ENCODE assay signal across 8 cellular contexts in genomic region chr10:93071674-93072224, GRCh38. TPM values are rescaled to one million over a fixed set of nuclear protein-coding genes. Genes with fewer than 3 reads are reported as not detected.
DNase-seq lines count a peak whose midpoint lies in the region; ATAC-seq and TF ChIP-seq lines count a peak whose summit lies in the region.

No MANE protein-coding gene starts in this region.

- no peaks in the 10 kb centered on the region for H3K36me3 Mint-ChIP-seq in osteocyte (ENCODE audit: unreplicated experiment)

- TF ChIP-seq POLR2A in erythroblast (IDR thresholded peaks at IDR 0.05; ENCODE audit: low read length) = no peak

- no peak for TF ChIP-seq CTCF in osteocyte (IDR thresholded peaks at IDR 0.05)

- H3K27me3 Mint-ChIP-seq in osteocyte (ENCODE audit: unreplicated experiment) = peaks cover 80% of the 10 kb centered on the region

- peak; percentile 39 for DNase-seq in D341Med (ENCODE audit: low spot score)
- DNase-seq in NCI-H69 (lab: John Stamatoyannopoulos, UW) = peak; percentile 49
- DNase-seq in erythroblast (lab: John Stamatoyannopoulos, UW) = peak; percentile 20 to 41
- no peak for DNase-seq in osteocyte (ENCODE audit: extremely low spot score, unreplicated experiment)
- DNase-seq in NCI-H526 treated with DMSO at 0.1 percent for 48 hours (lab: John Stamatoyannopoulos, UW) = no peak
- no peak for DNase-seq in NCI-H187 (lab: John Stamatoyannopoulos, UW)

- ATAC-seq in GM18909 (IDR thresholded peaks at IDR 0.05; ENCODE audit: poor library complexity, unreplicated experiment) (no peak), GM19455 (IDR thresholded peaks at IDR 0.05; ENCODE audit: unreplicated experiment) (no peak)

- no peak overlapping the region for H3K27ac Mint-ChIP-seq in osteocyte (ENCODE audit: unreplicated experiment)

- H3K9me3 Mint-ChIP-seq in osteocyte (ENCODE audit: unreplicated experiment) = no peaks in the 10 kb centered on the region

- peak overlapping the region; percentile 74 for H3K4me3 Mint-ChIP-seq in osteocyte (ENCODE audit: unreplicated experiment)

- H3K4me1 Mint-ChIP-seq in osteocyte (ENCODE audit: unreplicated experiment) = peaks cover 43% of the 10 kb centered on the region

RNA-seq across cellular contexts. Expression of gene CYP26A1, which starts 1.9 kb away (rescaled TPM):
- not detected in 2 replicates for total RNA-seq in osteocyte

RNA-seq across cellular contexts. Expression of gene CYP26C1, which starts 11.2 kb away (rescaled TPM):
- 0.08 TPM in 1 of 2 replicates, not detected in the other for total RNA-seq in osteocyte

Comparison
In these comparisons a context has a peak if more than half of its experiments do, and no peak if none do; other contexts are left out.
1. DNase-seq: peak in D341Med (single experiment), NCI-H69 (single experiment) and erythroblast (2 of 2); none in osteocyte (single experiment), NCI-H526 treated with DMSO at 0.1 percent for 48 hours (single experiment) and NCI-H187 (0 of 2).